Comparison of ENCODE assay signal across 9 cellular contexts in the genomic region with DNA sequence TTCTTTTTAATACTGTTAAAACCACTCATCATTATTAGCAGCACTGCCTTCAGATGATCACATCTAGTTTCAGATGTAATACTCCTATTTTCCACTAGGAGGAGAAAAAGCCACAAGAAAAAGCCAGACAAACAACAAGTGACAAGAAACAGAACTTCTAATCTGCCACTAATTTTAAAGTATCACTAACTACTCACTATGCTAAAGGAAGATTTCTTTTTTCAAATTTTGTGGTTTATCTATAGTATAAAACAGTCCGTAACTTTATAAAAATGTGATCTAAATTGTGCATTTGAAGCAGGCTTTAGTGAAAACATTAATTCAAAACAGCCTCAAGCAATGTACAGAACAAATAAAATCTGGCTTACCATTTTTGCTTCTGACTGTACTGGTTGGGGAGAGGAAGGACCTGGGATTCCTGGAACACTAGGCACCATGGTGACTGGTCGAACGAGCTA. TPM values are rescaled to one million over a fixed set of nuclear protein-coding genes. Genes with fewer than 3 reads are reported as not detected.
DNase-seq lines count a peak whose midpoint lies in the region; ATAC-seq and TF ChIP-seq lines count a peak whose summit lies in the region.
"Had no signal": no experiment of that assay in that cellular context is flagged by ENCODE, and none has a peak within 500 bp of the region (broad histone marks: within the 10 kb centered on the region; RNA-seq: fewer than 3 reads in every experiment).

No MANE protein-coding gene starts in this region.

- H3K23ac ChIP-seq in trophoblast cell (ENCODE audit: low read length) = no peak overlapping the region

- no peak overlapping the region for H3K18ac ChIP-seq in trophoblast cell (ENCODE audit: low read length)

- no peak overlapping the region for H2BK5ac ChIP-seq in trophoblast cell (ENCODE audit: low read depth, low read length, poor library complexity)

- H4K12ac ChIP-seq in trophoblast cell (ENCODE audit: low read depth, low read length) = no peak overlapping the region

- ATAC-seq in GM18907 (IDR thresholded peaks at IDR 0.05; ENCODE audit: unreplicated experiment) = peak; percentile 72
- peak; percentile 68 for ATAC-seq in T-helper 17 cell
- no peak for ATAC-seq in aorta (ENCODE audit: low FRiP score)

- peak; percentile 71 for TF ChIP-seq CTCF in fibroblast of pulmonary artery (IDR thresholded peaks at IDR 0.05; ENCODE audit: low read length, missing control alignments)

- H3K4me2 ChIP-seq in trophoblast cell (ENCODE audit: low read length) = no peak overlapping the region

- H3K27ac ChIP-seq in CD4-positive, alpha-beta memory T cell (ENCODE audit: low read depth, low read length) = no peak overlapping the region
- H3K27ac ChIP-seq in trophoblast cell (ENCODE audit: low read depth, low read length) (peak overlapping the region; percentile 26), aorta (ENCODE audit: low read depth in 1 of 2, low read length in 2 of 2) (no peak overlapping the region)
- H3K27ac ChIP-seq: SJSA1 had no signal

- no CpG with 5 or more reads among the region's 3 CpGs for WGBS in trophoblast cell (ENCODE audit: extremely low coverage, insufficient coverage, insufficient read length)
- 54 to 56% methylated on average over 3 of the region's 3 CpGs for WGBS in aorta, 2 donors

- H3K4me1 Mint-ChIP-seq in CD4-positive, alpha-beta memory T cell = peaks cover 0 to 5% (median 5%) of the 10 kb centered on the region in 4 donors
- H3K4me1 Mint-ChIP-seq in T-helper 17 cell = peaks cover 8% of the 10 kb centered on the region

- H4K8ac ChIP-seq in trophoblast cell (ENCODE audit: low read depth, low read length) = no peak overlapping the region

- CTCF ChIA-PET in CD4-positive, alpha-beta memory T cell (lab: Charles Lee; ENCODE audit: partially characterized antibody) = interaction anchor here (0.5 to 3.6 kb wide), 10 partner anchors 13 to 409 kb away, joined by 3 to 12 read pairs (median 3); a partner anchor contains a TSS

- H3K9ac ChIP-seq in trophoblast cell (ENCODE audit: low read length) = no peak overlapping the region

- DNase-seq in CD4-positive, alpha-beta memory T cell = peak in 4 of 5 donors; percentile 42 to 54 (median 44)
- DNase-seq in Kasumi-1 (lab: John Stamatoyannopoulos, UW) = peak; percentile 78 to 88
- DNase-seq in T-helper 17 cell = no peak
- peak; percentile 73 for DNase-seq in fibroblast of pulmonary artery (ENCODE audit: low read depth)
- peak in 1 of 2 donors; percentile 73 for DNase-seq in trophoblast cell
- DNase-seq in aorta = no peak
- no peak for DNase-seq in epidermal melanocyte (ENCODE audit: insufficient read length, low spot score)

- no peaks in the 10 kb centered on the region for H3K79me2 ChIP-seq in trophoblast cell (ENCODE audit: control insufficient read depth, insufficient read depth, low read length, poor library complexity)

- no peak overlapping the region for H2BK120ac ChIP-seq in trophoblast cell (ENCODE audit: insufficient read depth, low read length, poor library complexity)

- peaks cover 39 to 62% of the 10 kb centered on the region in 2 donors for H3K36me3 Mint-ChIP-seq in CD4-positive, alpha-beta memory T cell
- H3K36me3 Mint-ChIP-seq in T-helper 17 cell (ENCODE audit: low read depth) = peaks cover 9% of the 10 kb centered on the region

- no peak overlapping the region for H2BK12ac ChIP-seq in trophoblast cell (ENCODE audit: low read length)

- no peaks in the 10 kb centered on the region for H3K9me3 ChIP-seq in CD4-positive, alpha-beta memory T cell (ENCODE audit: control insufficient read depth in 1 of 2, low read length in 2 of 2)
- H3K9me3 ChIP-seq in T-helper 17 cell (ENCODE audit: control insufficient read depth, low read length, poor library complexity, severe bottlenecking) (no peaks in the 10 kb centered on the region), trophoblast cell (ENCODE audit: insufficient read depth, low read depth, low read length) (no peaks in the 10 kb centered on the region), aorta (ENCODE audit: control insufficient read depth, low read length) (no peaks in the 10 kb centered on the region)
- H3K9me3 ChIP-seq: SJSA1 had no signal

- H3K4me3 Mint-ChIP-seq in CD4-positive, alpha-beta memory T cell = no peak overlapping the region
- H3K4me3 Mint-ChIP-seq in T-helper 17 cell = no peak overlapping the region

- no peak overlapping the region for H3K4ac ChIP-seq in trophoblast cell (ENCODE audit: low read depth, low read length)

- H3K79me1 ChIP-seq in trophoblast cell (ENCODE audit: low read length) = no peaks in the 10 kb centered on the region

- peaks cover 16% of the 10 kb centered on the region for H3K36me3 ChIP-seq in CD4-positive, alpha-beta memory T cell (ENCODE audit: insufficient read depth, low read length)
- H3K36me3 ChIP-seq in trophoblast cell (ENCODE audit: control insufficient read depth in 1 of 2, insufficient read depth in 2 of 2, low read length in 2 of 2) = peaks cover 17 to 22% of the 10 kb centered on the region in 2 experiments
- H3K36me3 ChIP-seq in aorta (ENCODE audit: control insufficient read depth in 1 of 2, insufficient read depth in 2 of 2, low read length in 1 of 2) = no peaks in the 10 kb centered on the region

- no peak overlapping the region for H2AK5ac ChIP-seq in trophoblast cell (ENCODE audit: low read length)

- no peaks in the 10 kb centered on the region for H3K9me3 Mint-ChIP-seq in CD4-positive, alpha-beta memory T cell

- no peak overlapping the region for H3K4me3 ChIP-seq in CD4-positive, alpha-beta memory T cell (ENCODE audit: low read length in 2 of 2)
- H3K4me3 ChIP-seq in fibroblast of pulmonary artery (replicated peaks; ENCODE audit: low read depth, low read length) (no peak overlapping the region), trophoblast cell (ENCODE audit: low read depth, low read length) (no peak overlapping the region), aorta (ENCODE audit: low read length in 2 of 2) (no peak overlapping the region)
- H3K4me3 ChIP-seq: SJSA1 had no signal

- H3K27ac Mint-ChIP-seq in CD4-positive, alpha-beta memory T cell = peak overlapping the region in 6 of 7 donors; percentile 10 to 72 (median 26)
- no peak overlapping the region for H3K27ac Mint-ChIP-seq in T-helper 17 cell

- no peak overlapping the region for H3K14ac ChIP-seq in trophoblast cell (ENCODE audit: low read length)

- no peak overlapping the region for H2AFZ ChIP-seq in trophoblast cell (ENCODE audit: insufficient read depth, low read length, poor library complexity)

- POLR2A ChIA-PET in CD4-positive, alpha-beta memory T cell (lab: Charles Lee; ENCODE audit: partially characterized antibody) = no interaction called here

- H3K27me3 Mint-ChIP-seq in CD4-positive, alpha-beta memory T cell = no peaks in the 10 kb centered on the region
- no peaks in the 10 kb centered on the region for H3K27me3 Mint-ChIP-seq in T-helper 17 cell

- H3K27me3 ChIP-seq in CD4-positive, alpha-beta memory T cell (ENCODE audit: insufficient read depth, low read length) = no peaks in the 10 kb centered on the region
- no peaks in the 10 kb centered on the region for H3K27me3 ChIP-seq in trophoblast cell (ENCODE audit: insufficient read depth, low read length)
- no peaks in the 10 kb centered on the region for H3K27me3 ChIP-seq in aorta (ENCODE audit: control insufficient read depth in 1 of 2, insufficient read depth in 2 of 2, low read length in 1 of 2)
- H3K27me3 ChIP-seq: SJSA1 had no signal

- H3K4me1 ChIP-seq in CD4-positive, alpha-beta memory T cell (ENCODE audit: insufficient read depth, low read length) = no peaks in the 10 kb centered on the region
- no peaks in the 10 kb centered on the region for H3K4me1 ChIP-seq in trophoblast cell (ENCODE audit: control insufficient read depth in 1 of 2, insufficient read depth in 2 of 2, low read length in 2 of 2)
- no peaks in the 10 kb centered on the region for H3K4me1 ChIP-seq in aorta (ENCODE audit: control insufficient read depth in 1 of 2, insufficient read depth in 2 of 2, low read length in 2 of 2)
- H3K4me1 ChIP-seq: SJSA1 had no signal

- intact Hi-C loops in CD4-positive, alpha-beta memory T cell (cut with micrococcal nuclease) = loop anchor here (1.0 to 5.0 kb wide), 3 partner anchors 56 to 411 kb away; a partner anchor contains a TSS
- intact Hi-C loops in aorta (cut with DNase I) = loop anchor here in 1 of 2 donors (5.0 kb wide), 1 partner anchor 56 kb away; a partner anchor contains a TSS

- H4K91ac ChIP-seq in trophoblast cell (ENCODE audit: low read depth, low read length) = no peak overlapping the region

RNA-seq across cellular contexts. Expression of a gene that starts 56.8 kb away (rescaled TPM):
- total RNA-seq in CD4-positive, alpha-beta memory T cell = 10 to 100 TPM; 66.1 to 67.4 TPM
- 10 to 100 TPM; 26.2 to 40.2 TPM for polyA plus RNA-seq in CD4-positive, alpha-beta memory T cell
- 10 to 100 TPM; 52.2 to 54.0 TPM for total RNA-seq in T-helper 17 cell
- 24.9 and 27.7 TPM in 2 replicates for polyA plus RNA-seq in trophoblast cell (2013)
- 10 to 100 TPM; 60.4 to 72.0 TPM for total RNA-seq in aorta
- 10 to 100 TPM; 17.3 to 21.5 TPM for polyA plus RNA-seq in aorta

Comparison
In these comparisons a context has a peak if more than half of its experiments do, and no peak if none do; other contexts are left out.
1. DNase-seq: peak in CD4-positive, alpha-beta memory T cell (4 of 5), Kasumi-1 (2 of 2) and fibroblast of pulmonary artery (single experiment); none in T-helper 17 cell (0 of 3), aorta (0 of 2) and epidermal melanocyte (single experiment).